ENCODE assay signal across 19 cellular contexts in the genomic region with DNA sequence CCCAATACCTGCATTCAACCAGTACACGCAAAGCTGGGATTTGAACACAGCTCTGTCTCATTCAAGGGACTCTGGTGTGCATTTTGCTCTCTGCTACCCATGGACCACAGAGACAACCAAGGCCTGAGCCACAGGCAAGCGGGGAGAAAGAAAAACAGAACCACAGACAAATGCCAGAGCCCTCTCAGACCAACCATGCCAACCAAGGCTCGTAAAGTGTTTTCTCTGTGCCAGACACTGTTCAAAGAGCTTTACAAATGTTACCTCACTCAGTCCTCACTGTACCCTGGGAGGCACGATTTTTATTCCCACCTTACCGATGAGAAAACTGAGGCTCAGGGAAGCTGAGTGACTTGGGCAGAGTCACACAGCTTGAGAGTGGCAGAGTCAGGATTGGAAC.
"Had no signal": no experiment of that assay in that cellular context is flagged by ENCODE, and none has a peak within 500 bp of the region (broad histone marks: within the 10 kb centered on the region; RNA-seq: fewer than 3 reads in every experiment).

No MANE protein-coding gene starts in this region.

- H3K27ac ChIP-seq: foreskin keratinocyte, tibial artery had no signal

- H3K36me3 ChIP-seq: tibial artery had no signal

- H3K9me3 ChIP-seq: tibial artery had no signal

- ATAC-seq: activated T-cell treated with anti-CD3 and anti-CD28 coated beads, Interleukin-2, amount 50 U/mL, for 4 hours; foreskin keratinocyte had no signal

- H3K9me3 Mint-ChIP-seq: activated naive CD4-positive, alpha-beta T cell treated with anti-CD3 and anti-CD28 coated beads for 36 hours; activated T-cell treated with anti-CD3 and anti-CD28 coated beads, Interleukin-2, amount 50 U/mL, for 4 hours; activated T-helper 2 cell treated with anti-CD3 and anti-CD28 coated beads, Interferon-gamma antibody, Interleukin-2, Interleukin-4, amounts not matched to agents 10 μg/mL and 5 μg/mL and 100 μg/mL, durations not matched to agents 14 hours and 24 hours and 36 hours; neural crest cell had no signal

- H3K4me3 ChIP-seq: tibial artery had no signal

- H3K27me3 ChIP-seq: foreskin keratinocyte, tibial artery had no signal

- H3K4me1 Mint-ChIP-seq: naive B cell had no signal

- DNase-seq: activated CD4-positive, alpha-beta T cell treated with anti-CD3 and anti-CD28 coated beads for 4 hours; activated CD4-positive, alpha-beta T cell treated with anti-CD3 and anti-CD28 coated beads, Interleukin-2, amount 50 U/mL, for 48 hours; activated CD4-positive, CD25-positive, alpha-beta regulatory T cell; activated CD8-positive, alpha-beta memory T cell treated with anti-CD3 and anti-CD28 coated beads, Interleukin-2, amount 50 U/mL, for 48 hours; activated naive CD4-positive, alpha-beta T cell treated with anti-CD3 and anti-CD28 coated beads for 36 hours; activated T-cell treated with anti-CD3 and anti-CD28 coated beads, Interleukin-2, amount 50 U/mL, for 4 hours; amygdala; cerebellar nuclear complex; cortex of kidney; foreskin keratinocyte; left ventricle myocardium superior; naive B cell; stimulated activated CD4-positive, alpha-beta T cell treated with anti-CD3 and anti-CD28 coated beads, Interleukin-4, amount 100 ng/mL, for 24 hours; stimulated activated naive CD4-positive, alpha-beta T cell treated with Interleukin-2 at 50 U/mL for 16 hours; substantia nigra; T-helper 9 cell had no signal

- H3K36me3 Mint-ChIP-seq: naive B cell had no signal

- H3K27ac Mint-ChIP-seq: activated naive CD4-positive, alpha-beta T cell treated with anti-CD3 and anti-CD28 coated beads for 36 hours; activated T-helper 2 cell treated with anti-CD3 and anti-CD28 coated beads, Interferon-gamma antibody, Interleukin-2, Interleukin-4, amounts not matched to agents 10 μg/mL and 5 μg/mL and 100 μg/mL, durations not matched to agents 14 hours and 24 hours and 36 hours; naive B cell had no signal

- H3K4me3 Mint-ChIP-seq: activated naive CD4-positive, alpha-beta T cell treated with anti-CD3 and anti-CD28 coated beads for 36 hours; activated T-cell treated with anti-CD3 and anti-CD28 coated beads, Interleukin-2, amount 50 U/mL, for 4 hours; neural crest cell had no signal
